8 cellular contexts compared by ENCODE assay signal in genomic region chr5:139177809-139178581, GRCh38. TPM values are rescaled to one million over a fixed set of nuclear protein-coding genes. Genes with fewer than 3 reads are reported as not detected.
DNase-seq lines count a peak whose midpoint lies in the region; ATAC-seq and TF ChIP-seq lines count a peak whose summit lies in the region.

No MANE protein-coding gene starts in this region.

- no peak for TF ChIP-seq CTCF in adrenal gland (IDR thresholded peaks at IDR 0.05)

- no peaks in the 10 kb centered on the region for H3K4me1 Mint-ChIP-seq in activated naive CD4-positive, alpha-beta T cell treated with anti-CD3 and anti-CD28 coated beads, Interleukin-2, amount 10 ng/mL, durations not matched to agents 7 days and 5 days

- 8 to 38% (median 27%) methylated on average over 1 of the region's 1 CpG for WGBS in adrenal gland, 4 donors

- ATAC-seq in GM19395 (IDR thresholded peaks at IDR 0.05; ENCODE audit: unreplicated experiment), result peak; percentile 59

- TF ChIP-seq POLR2A in adrenal gland (IDR thresholded peaks at IDR 0.05), result peak in 1 of 2 donors; percentile 15

- no peaks in the 10 kb centered on the region for H3K36me3 Mint-ChIP-seq in activated naive CD4-positive, alpha-beta T cell treated with anti-CD3 and anti-CD28 coated beads, Interleukin-2, amount 10 ng/mL, durations not matched to agents 7 days and 5 days

- H3K4me3 ChIP-seq in adrenal gland (no peak overlapping the region), mucosa of stomach (ENCODE audit: low read length) (no peak overlapping the region)

- intact Hi-C loops in adrenal gland (cut with DNase I), result no loop called here

- H3K4me1 ChIP-seq in adrenal gland (replicated peaks in 1 of 2), result peaks cover 26 to 55% of the 10 kb centered on the region in 2 donors
- H3K4me1 ChIP-seq in mucosa of stomach (ENCODE audit: control insufficient read depth, insufficient read depth, low read length), result peaks cover 24% of the 10 kb centered on the region

- H3K4me3 Mint-ChIP-seq in activated naive CD4-positive, alpha-beta T cell treated with anti-CD3 and anti-CD28 coated beads, Interleukin-2, amount 10 ng/mL, durations not matched to agents 7 days and 5 days, result no peak overlapping the region

- H3K9me3 Mint-ChIP-seq in activated naive CD4-positive, alpha-beta T cell treated with anti-CD3 and anti-CD28 coated beads, Interleukin-2, amount 10 ng/mL, durations not matched to agents 7 days and 5 days, result no peaks in the 10 kb centered on the region

- DNase-seq in KBM-7, result peak; percentile 46
- peak; percentile 59 to 85 (median 71) for DNase-seq in adrenal gland
- DNase-seq in stimulated activated naive CD4-positive, alpha-beta T cell (lab: John Stamatoyannopoulos, UW), result no peak
- no peak for DNase-seq in mesenteric fat pad (ENCODE audit: low spot score)
- DNase-seq in foreskin melanocyte, result no peak
- no peak for DNase-seq in activated naive CD4-positive, alpha-beta T cell treated with anti-CD3 and anti-CD28 coated beads, Interleukin-2, amount 10 ng/mL, durations not matched to agents 7 days and 5 days

- H3K27ac Mint-ChIP-seq in activated naive CD4-positive, alpha-beta T cell treated with anti-CD3 and anti-CD28 coated beads, Interleukin-2, amount 10 ng/mL, durations not matched to agents 7 days and 5 days, result no peak overlapping the region

- CTCF ChIA-PET in activated naive CD4-positive, alpha-beta T cell treated with anti-CD3 and anti-CD28 coated beads, Interleukin-2, amount 10 ng/mL, durations not matched to agents 7 days and 5 days (lab: Charles Lee), result no interaction called here

- H3K9me3 ChIP-seq in adrenal gland (replicated peaks in 1 of 3) (peaks cover 0 to 1% (median 0%) of the 10 kb centered on the region in 3 donors), mucosa of stomach (ENCODE audit: control insufficient read depth, low read length) (no peaks in the 10 kb centered on the region)

- H3K27me3 Mint-ChIP-seq in activated naive CD4-positive, alpha-beta T cell treated with anti-CD3 and anti-CD28 coated beads, Interleukin-2, amount 10 ng/mL, durations not matched to agents 7 days and 5 days, result no peaks in the 10 kb centered on the region

- H3K36me3 ChIP-seq in adrenal gland (replicated peaks in 1 of 2), result no peaks in the 10 kb centered on the region
- H3K36me3 ChIP-seq in mucosa of stomach (ENCODE audit: control insufficient read depth, insufficient read depth, low read length), result no peaks in the 10 kb centered on the region

- H3K9ac ChIP-seq in mucosa of stomach (ENCODE audit: low read length), result peak overlapping the region; percentile 8

- in situ Hi-C loops in KBM-7 (cut with MboI; ENCODE audit: low pct_unique_long_range_greater_than_20kb, low sequenced_read_pairs), result no loop called here

- peak overlapping the region; percentile 30 to 88 (median 72) for H3K27ac ChIP-seq in adrenal gland

- H3K27me3 ChIP-seq in adrenal gland (no peaks in the 10 kb centered on the region), mucosa of stomach (ENCODE audit: control insufficient read depth, insufficient read depth, low read length) (no peaks in the 10 kb centered on the region)

RNA-seq across cellular contexts. Expression of gene SIL1, which starts 20.2 kb away (rescaled TPM):
- 100 to 1,000 TPM in 7 of 8 donors, 10 to 100 TPM in 1; 81.9 to 171 (median 136) TPM for total RNA-seq in adrenal gland
- polyA plus RNA-seq in adrenal gland, result 100 to 1,000 TPM; 143 to 313 (median 213) TPM
- 66.6 TPM for total RNA-seq in mesenteric fat pad

Comparison
In these comparisons a context has a peak if more than half of its experiments do, and no peak if none do; other contexts are left out.
1. DNase-seq: peak in KBM-7 (single experiment) and adrenal gland (7 of 7); none in stimulated activated naive CD4-positive, alpha-beta T cell (0 of 6), mesenteric fat pad (single experiment), foreskin melanocyte (single experiment) and activated naive CD4-positive, alpha-beta T cell treated with anti-CD3 and anti-CD28 coated beads, Interleukin-2, amount 10 ng/mL, durations not matched to agents 7 days and 5 days (single experiment).